In the genomic region with DNA sequence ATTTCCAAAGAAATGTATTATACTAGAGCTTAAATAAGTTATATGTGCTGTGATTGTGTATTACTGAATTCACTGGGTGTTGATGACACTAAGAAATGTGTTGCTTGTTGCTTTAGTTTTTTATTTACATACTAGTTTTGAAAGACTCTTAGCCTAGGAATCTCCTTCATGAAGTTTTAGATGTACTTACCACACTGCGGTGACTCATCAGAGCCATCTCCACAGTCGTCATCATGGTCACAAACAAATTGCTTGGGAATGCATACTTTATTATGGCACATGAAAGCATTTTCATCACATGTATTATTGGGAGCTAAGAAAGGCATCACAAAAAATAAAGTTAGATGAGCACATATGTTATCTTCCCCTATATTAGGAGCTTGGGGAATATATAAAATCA, we compare ENCODE assay signal across 1 cellular context.
TF ChIP-seq lines count a peak whose summit lies in the region.

No MANE protein-coding gene starts in this region.

TF ChIP-seq in SK-N-SH treated with all-trans-retinoic acid at 6 μM for 48 hours, 23 proteins besides CTCF, POLR2A, EP300 and RAD21 (continued from another document):
- TF ChIP-seq, protein P1, sequence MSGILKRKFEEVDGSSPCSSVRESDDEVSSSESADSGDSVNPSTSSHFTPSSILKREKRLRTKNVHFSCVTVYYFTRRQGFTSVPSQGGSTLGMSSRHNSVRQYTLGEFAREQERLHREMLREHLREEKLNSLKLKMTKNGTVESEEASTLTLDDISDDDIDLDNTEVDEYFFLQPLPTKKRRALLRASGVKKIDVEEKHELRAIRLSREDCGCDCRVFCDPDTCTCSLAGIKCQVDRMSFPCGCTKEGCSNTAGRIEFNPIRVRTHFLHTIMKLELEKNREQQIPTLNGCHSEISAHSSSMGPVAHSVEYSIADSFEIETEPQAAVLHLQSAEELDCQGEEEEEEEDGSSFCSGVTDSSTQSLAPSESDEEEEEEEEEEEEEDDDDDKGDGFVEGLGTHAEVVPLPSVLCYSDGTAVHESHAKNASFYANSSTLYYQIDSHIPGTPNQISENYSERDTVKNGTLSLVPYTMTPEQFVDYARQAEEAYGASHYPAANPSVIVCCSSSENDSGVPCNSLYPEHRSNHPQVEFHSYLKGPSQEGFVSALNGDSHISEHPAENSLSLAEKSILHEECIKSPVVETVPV (CRISPR knock-in tag; IDR thresholded peaks at IDR 0.05): no peak
- TF ChIP-seq PPARA (CRISPR knock-in tag; IDR thresholded peaks at IDR 0.05; ENCODE audit: borderline replicate concordance) (no peak), BACH2 (CRISPR knock-in tag; IDR thresholded peaks at IDR 0.05; ENCODE audit: borderline replicate concordance) (no peak), TOX (CRISPR knock-in tag; IDR thresholded peaks at IDR 0.05; ENCODE audit: borderline replicate concordance) (no peak), ZNF565 (CRISPR knock-in tag; conservative IDR thresholded peaks at IDR 0.05; ENCODE audit: low read depth) (no peak), CSDC2 (CRISPR knock-in tag; IDR thresholded peaks at IDR 0.05) (no peak), ZFP30 (CRISPR knock-in tag; IDR thresholded peaks at IDR 0.05) (no peak)
- TF ChIP-seq, protein P2, sequence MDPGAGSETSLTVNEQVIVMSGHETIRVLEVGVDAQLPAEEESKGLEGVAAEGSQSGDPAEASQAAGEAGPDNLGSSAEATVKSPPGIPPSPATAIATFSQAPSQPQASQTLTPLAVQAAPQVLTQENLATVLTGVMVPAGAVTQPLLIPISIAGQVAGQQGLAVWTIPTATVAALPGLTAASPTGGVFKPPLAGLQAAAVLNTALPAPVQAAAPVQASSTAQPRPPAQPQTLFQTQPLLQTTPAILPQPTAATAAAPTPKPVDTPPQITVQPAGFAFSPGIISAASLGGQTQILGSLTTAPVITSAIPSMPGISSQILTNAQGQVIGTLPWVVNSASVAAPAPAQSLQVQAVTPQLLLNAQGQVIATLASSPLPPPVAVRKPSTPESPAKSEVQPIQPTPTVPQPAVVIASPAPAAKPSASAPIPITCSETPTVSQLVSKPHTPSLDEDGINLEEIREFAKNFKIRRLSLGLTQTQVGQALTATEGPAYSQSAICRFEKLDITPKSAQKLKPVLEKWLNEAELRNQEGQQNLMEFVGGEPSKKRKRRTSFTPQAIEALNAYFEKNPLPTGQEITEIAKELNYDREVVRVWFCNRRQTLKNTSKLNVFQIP (CRISPR knock-in tag; IDR thresholded peaks at IDR 0.05; ENCODE audit: borderline replicate concordance, low read depth): no peak
- TF ChIP-seq, protein P3, sequence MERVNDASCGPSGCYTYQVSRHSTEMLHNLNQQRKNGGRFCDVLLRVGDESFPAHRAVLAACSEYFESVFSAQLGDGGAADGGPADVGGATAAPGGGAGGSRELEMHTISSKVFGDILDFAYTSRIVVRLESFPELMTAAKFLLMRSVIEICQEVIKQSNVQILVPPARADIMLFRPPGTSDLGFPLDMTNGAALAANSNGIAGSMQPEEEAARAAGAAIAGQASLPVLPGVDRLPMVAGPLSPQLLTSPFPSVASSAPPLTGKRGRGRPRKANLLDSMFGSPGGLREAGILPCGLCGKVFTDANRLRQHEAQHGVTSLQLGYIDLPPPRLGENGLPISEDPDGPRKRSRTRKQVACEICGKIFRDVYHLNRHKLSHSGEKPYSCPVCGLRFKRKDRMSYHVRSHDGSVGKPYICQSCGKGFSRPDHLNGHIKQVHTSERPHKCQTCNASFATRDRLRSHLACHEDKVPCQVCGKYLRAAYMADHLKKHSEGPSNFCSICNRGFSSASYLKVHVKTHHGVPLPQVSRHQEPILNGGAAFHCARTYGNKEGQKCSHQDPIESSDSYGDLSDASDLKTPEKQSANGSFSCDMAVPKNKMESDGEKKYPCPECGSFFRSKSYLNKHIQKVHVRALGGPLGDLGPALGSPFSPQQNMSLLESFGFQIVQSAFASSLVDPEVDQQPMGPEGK (CRISPR knock-in tag; IDR thresholded peaks at IDR 0.05; ENCODE audit: borderline replicate concordance): no peak
